Comparison of ENCODE assay signal across 1 cellular context in genomic region chr1:28505406-28506187, GRCh38.
TF ChIP-seq lines count a peak whose summit lies in the region.

Gene RCC1, plus strand, starts transcription at chr1:28506043. Its CDS starts 23,824 bp downstream, at chr1:28529867.

TF ChIP-seq in GM12878, 131 proteins besides CTCF, POLR2A, EP300 and RAD21 (continued from another document and continues in another):
- TF ChIP-seq NKRF (conservative IDR thresholded peaks at IDR 0.05) (peak; percentile 53), CHD2 (IDR thresholded peaks at IDR 0.05; ENCODE audit: borderline replicate concordance, low read depth, low read length) (peak; percentile 99), HDGF (IDR thresholded peaks at IDR 0.05) (no peak), PBX3 (IDR thresholded peaks at IDR 0.05; ENCODE audit: insufficient replicate concordance, low read depth, low read length) (no peak), HSF1 (IDR thresholded peaks at IDR 0.05; ENCODE audit: low read depth, low read length) (no peak), SRF (IDR thresholded peaks at IDR 0.05; ENCODE audit: low read depth in 2 of 2, low read length in 2 of 2) (no peak), NFXL1 (IDR thresholded peaks at IDR 0.05; ENCODE audit: borderline replicate concordance) (no peak), YBX1 (IDR thresholded peaks at IDR 0.05) (no peak), RELB (IDR thresholded peaks at IDR 0.05; ENCODE audit: low read depth) (peak; percentile 74), SMC3 (IDR thresholded peaks at IDR 0.05; ENCODE audit: borderline replicate concordance, low read length) (no peak), BMI1 (IDR thresholded peaks at IDR 0.05; ENCODE audit: borderline replicate concordance) (peak; percentile 42; the same call in 1 of the 2 replicates), LARP7 (IDR thresholded peaks at IDR 0.05) (peak; percentile 72), CEBPB (IDR thresholded peaks at IDR 0.05; ENCODE audit: borderline replicate concordance in 1 of 2, low read depth in 2 of 2, low read length in 2 of 2) (no peak), SPI1 (IDR thresholded peaks at IDR 0.05; ENCODE audit: borderline replicate concordance, insufficient read depth, low read depth, low read length) (peak; percentile 42; the same call in 1 of the 2 replicates), SIN3A (IDR thresholded peaks at IDR 0.05; ENCODE audit: low read depth, low read length) (peak; percentile 87), SMAD5 (IDR thresholded peaks at IDR 0.05; ENCODE audit: low read depth) (peak; percentile 99), ZZZ3 (IDR thresholded peaks at IDR 0.05; ENCODE audit: control insufficient read depth, insufficient read length, low read depth) (no peak), RFX5 (IDR thresholded peaks at IDR 0.05; ENCODE audit: low read depth, low read length) (no peak), ASH2L (IDR thresholded peaks at IDR 0.05; ENCODE audit: borderline replicate concordance, low read depth) (no peak), TCF3 (IDR thresholded peaks at IDR 0.05; ENCODE audit: borderline replicate concordance, insufficient read depth, low read depth, low read length) (peak; percentile 86; the same call in 1 of the 2 replicates), ZNF622 (IDR thresholded peaks at IDR 0.05) (no peak), REST (IDR thresholded peaks at IDR 0.05; ENCODE audit: low read depth, low read length) (peak; percentile 49; the same call in 1 of the 2 replicates), NR2C2 (IDR thresholded peaks at IDR 0.05; ENCODE audit: borderline replicate concordance, control insufficient read depth, insufficient read length, low read depth) (no peak), SKIL (IDR thresholded peaks at IDR 0.05; ENCODE audit: low read depth, poor library complexity, severe bottlenecking) (peak; percentile 24), PAX5 (IDR thresholded peaks at IDR 0.05; ENCODE audit: borderline replicate concordance, low read depth, low read length) (no peak), ZNF592 (IDR thresholded peaks at IDR 0.05) (no peak), MYC (IDR thresholded peaks at IDR 0.05; ENCODE audit: insufficient read depth, insufficient read length, insufficient replicate concordance, low read length, severe bottlenecking) (no peak), TCF12 (IDR thresholded peaks at IDR 0.05; ENCODE audit: low read depth, low read length) (0 out of 2 replicates have a peak, but pooled peaks have one; percentile 36), E2F8 (IDR thresholded peaks at IDR 0.05; ENCODE audit: low read depth, partially characterized antibody) (no peak), RBBP5 (conservative IDR thresholded peaks at IDR 0.05) (no peak), KDM1A (IDR thresholded peaks at IDR 0.05; ENCODE audit: borderline replicate concordance) (no peak), BCL3 (IDR thresholded peaks at IDR 0.05; ENCODE audit: borderline replicate concordance, insufficient read depth, low read depth, low read length, poor library complexity, severe bottlenecking) (peak; percentile 67)
